ENCODE assay signal across 25 cellular contexts in the genomic region with DNA sequence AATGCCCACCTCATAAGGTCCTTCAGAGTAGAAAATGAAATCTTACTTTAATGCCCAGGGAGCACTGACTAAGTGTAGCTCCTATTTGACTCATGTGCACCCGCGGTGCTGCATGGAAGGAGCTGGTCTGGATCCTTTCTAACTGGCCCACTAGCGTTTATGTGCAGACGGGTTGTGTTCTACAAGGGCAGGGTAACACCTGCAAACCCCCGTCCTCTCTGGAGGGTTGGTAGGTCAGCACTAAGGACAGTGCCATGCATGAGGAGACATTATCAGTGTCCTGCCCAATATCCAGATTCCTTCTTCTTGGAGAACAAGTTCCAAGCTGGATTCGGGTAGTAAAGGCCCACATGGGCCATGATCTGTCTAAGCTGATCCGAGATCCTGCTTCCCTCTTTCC.
"Had no signal": no experiment of that assay in that cellular context is flagged by ENCODE, and none has a peak within 500 bp of the region (broad histone marks: within the 10 kb centered on the region; RNA-seq: fewer than 3 reads in every experiment).

No MANE protein-coding gene starts in this region.

- H3K9me3 ChIP-seq: ascending aorta, heart left ventricle, left ventricle myocardium inferior, ovary, prostate gland, spleen, testis had no signal

- H3K36me3 ChIP-seq: ascending aorta, brain microvascular endothelial cell, heart left ventricle, left ventricle myocardium inferior, ovary, prostate gland, spleen had no signal

- ATAC-seq: esophagus mucosa; heart left ventricle; stimulated activated naive CD8-positive, alpha-beta T cell treated with anti-CD3 and anti-CD28 coated beads, Interleukin-15, Interleukin-2, amounts not matched to agents 100 U/mL and 50 U/mL, for 24 hours had no signal

- H3K4me3 ChIP-seq: ascending aorta, heart left ventricle, left ventricle myocardium inferior, lung, ovary, prostate gland, spleen, testis had no signal

- H3K27ac ChIP-seq: ascending aorta, brain microvascular endothelial cell, heart left ventricle, left ventricle myocardium inferior, ovary, spleen, testis had no signal

- H3K4me1 ChIP-seq: ascending aorta, heart left ventricle, left ventricle myocardium inferior, prostate gland, spleen, testis had no signal

- DNase-seq: activated CD4-positive, alpha-beta memory T cell treated with anti-CD3 and anti-CD28 coated beads for 36 hours; activated CD4-positive, alpha-beta T cell treated with anti-CD3 and anti-CD28 coated beads for 48 hours; activated CD8-positive, alpha-beta memory T cell treated with anti-CD3 and anti-CD28 coated beads, Interleukin-2, amount 50 U/mL, for 4 hours; activated gamma-delta T cell; activated naive CD4-positive, alpha-beta T cell treated with anti-CD3 and anti-CD28 coated beads, Interleukin-2, amount 10 ng/mL, durations not matched to agents 7 days and 5 days; activated naive CD8-positive, alpha-beta T cell treated with anti-CD3 and anti-CD28 coated beads, Interleukin-2, amount 10 ng/mL, durations not matched to agents 7 days and 5 days; activated T-cell treated with anti-CD3 and anti-CD28 coated beads, Interleukin-2, amount 50 U/mL, for 1 hour; brain microvascular endothelial cell; cortex of kidney; foreskin fibroblast; heart left ventricle; kidney glomerular epithelial cell; left ventricle myocardium inferior; naive B cell; nephron progenitor cell; retina; spleen; stimulated activated naive CD8-positive, alpha-beta T cell treated with anti-CD3 and anti-CD28 coated beads, Interleukin-15, Interleukin-2, amounts not matched to agents 100 U/mL and 50 U/mL, for 24 hours; testis had no signal

- H3K27me3 ChIP-seq: ascending aorta, brain microvascular endothelial cell, ovary, testis had no signal

- FAIRE-seq: urothelium cell line had no signal
